ENCODE assay signal across 8 cellular contexts in the genomic region with DNA sequence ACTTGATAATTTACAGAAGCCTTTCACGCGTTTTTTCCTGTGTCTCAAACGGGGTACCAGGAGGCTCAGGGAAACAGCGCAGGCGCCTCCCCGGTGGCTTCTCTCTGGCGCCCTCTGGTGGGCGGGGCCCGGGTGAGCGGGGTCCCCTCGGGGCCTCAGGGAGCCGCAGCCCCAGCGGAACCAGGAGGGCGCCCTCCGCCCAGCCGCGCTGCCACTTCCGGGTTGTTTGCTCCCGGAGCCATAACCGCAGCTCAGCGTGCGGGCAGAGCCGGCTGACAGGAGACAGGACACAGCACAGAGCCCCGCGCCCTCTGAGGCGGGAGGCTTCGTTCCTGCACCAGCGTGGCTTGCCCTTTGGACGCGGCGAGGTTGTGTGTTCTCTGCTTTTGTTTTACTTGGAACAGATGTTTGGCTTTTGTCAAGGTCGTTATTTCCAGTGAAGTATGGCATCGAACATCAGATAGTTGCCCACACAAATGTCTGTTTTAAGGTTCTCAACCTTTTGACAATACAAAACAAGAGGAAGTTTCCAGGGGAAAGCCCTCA. TPM values are rescaled to one million over a fixed set of nuclear protein-coding genes. Genes with fewer than 3 reads are reported as not detected.
DNase-seq lines count a peak whose midpoint lies in the region; ATAC-seq and TF ChIP-seq lines count a peak whose summit lies in the region.

No MANE protein-coding gene starts in this region.

- DNase-seq in HuH-7 (ENCODE audit: low spot score) (peak; percentile 98), SKM-1 (lab: John Stamatoyannopoulos, UW; ENCODE audit: unreplicated experiment) (peak; percentile 58), heart right ventricle (peak; percentile 64 to 87), sigmoid colon (peak; percentile 82), islet precursor cell (no peak)
- DNase-seq in activated naive CD4-positive, alpha-beta T cell treated with anti-CD3 and anti-CD28 coated beads, Interleukin-2, amount 50 U/mL, for 72 hours (ENCODE audit: low spot score in 2 of 2), result peak; percentile 91 to 98

- no peaks in the 10 kb centered on the region for H3K79me2 ChIP-seq in DOHH2 (ENCODE audit: control insufficient read depth, low read length)

- no peaks in the 10 kb centered on the region for H3K9me3 ChIP-seq in DOHH2 (ENCODE audit: control insufficient read depth, insufficient read depth, low read length)
- H3K9me3 ChIP-seq in heart right ventricle, result peaks cover 0 to 29% (median 17%) of the 10 kb centered on the region in 11 donors
- peaks cover 0 to 4% (median 3%) of the 10 kb centered on the region in 4 donors for H3K9me3 ChIP-seq in sigmoid colon

- TF ChIP-seq POLR2A in sigmoid colon (IDR thresholded peaks at IDR 0.05), result peak in 1 of 2 donors; percentile 8

- H3K36me3 Mint-ChIP-seq in activated naive CD4-positive, alpha-beta T cell treated with anti-CD3 and anti-CD28 coated beads, Interleukin-2, amount 50 U/mL, for 72 hours, result peaks cover 6 to 12% of the 10 kb centered on the region in 2 donors

- H3K36me3 ChIP-seq in DOHH2 (ENCODE audit: control insufficient read depth, low read length) (no peaks in the 10 kb centered on the region), heart right ventricle (no peaks in the 10 kb centered on the region), sigmoid colon (no peaks in the 10 kb centered on the region)

- H3K27ac ChIP-seq in DOHH2 (ENCODE audit: low read depth, low read length) (no peak overlapping the region), heart right ventricle (no peak overlapping the region), sigmoid colon (peak overlapping the region in 3 of 4 donors; percentile 55 to 65 (median 58))

- H3K9me2 ChIP-seq in DOHH2 (replicated peaks; ENCODE audit: control insufficient read depth, low read length), result no peaks in the 10 kb centered on the region

- H3K4me2 ChIP-seq in DOHH2 (ENCODE audit: low read length), result peak overlapping the region; percentile 86

- no peak for TF ChIP-seq EP300 in sigmoid colon (IDR thresholded peaks at IDR 0.05)

- peaks cover 13% of the 10 kb centered on the region for H3K4me1 ChIP-seq in DOHH2 (ENCODE audit: control insufficient read depth, low read length)
- peaks cover 0 to 11% (median 7%) of the 10 kb centered on the region in 9 donors for H3K4me1 ChIP-seq in heart right ventricle
- peaks cover 0 to 13% (median 0%) of the 10 kb centered on the region in 4 donors for H3K4me1 ChIP-seq in sigmoid colon

- TF ChIP-seq CTCF in DOHH2 (IDR thresholded peaks at IDR 0.05; ENCODE audit: low read depth, low read length, poor library complexity, severe bottlenecking) (peak; percentile 93), heart right ventricle (IDR thresholded peaks at IDR 0.05) (peak; percentile 75 to 96 (median 89)), sigmoid colon (IDR thresholded peaks at IDR 0.05) (peak; percentile 25 to 90 (median 58))

- H3K9me3 Mint-ChIP-seq in activated naive CD4-positive, alpha-beta T cell treated with anti-CD3 and anti-CD28 coated beads, Interleukin-2, amount 50 U/mL, for 72 hours, result peaks cover 9 to 12% of the 10 kb centered on the region in 2 donors

- H3K4me3 ChIP-seq in DOHH2 (ENCODE audit: low read length) (peak overlapping the region; percentile 77), heart right ventricle (peak overlapping the region in 8 of 10 donors; percentile 21 to 57 (median 50)), sigmoid colon (peak overlapping the region; percentile 19 to 48 (median 40))

- H3K27ac Mint-ChIP-seq in activated naive CD4-positive, alpha-beta T cell treated with anti-CD3 and anti-CD28 coated beads, Interleukin-2, amount 50 U/mL, for 72 hours, result peak overlapping the region in 1 of 2 donors; percentile 36

- H4K20me1 ChIP-seq in DOHH2 (ENCODE audit: control insufficient read depth, insufficient read depth, low read depth, low read length), result no peaks in the 10 kb centered on the region

- H3F3A ChIP-seq in DOHH2 (ENCODE audit: control insufficient read depth, insufficient read depth), result no peaks in the 10 kb centered on the region

- intact Hi-C loops in heart right ventricle (cut with DNase I) (loop anchor here in 7 of 10 donors (5.0 to 10.0 kb wide), 3 partner anchors 185 to 195 kb away; a partner anchor contains a TSS), sigmoid colon (cut with DNase I) (loop anchor here (1.0 kb wide), 1 partner anchor 191 kb away; no protein-coding TSS in a partner anchor)

- ATAC-seq in GM21381 (IDR thresholded peaks at IDR 0.05; ENCODE audit: unreplicated experiment) (peak; percentile 99), heart right ventricle (peak; percentile 88 to 99 (median 96))
- ATAC-seq in activated naive CD4-positive, alpha-beta T cell treated with anti-CD3 and anti-CD28 coated beads, Interleukin-2, amount 50 U/mL, for 72 hours, result peak; percentile 99 to 100

- WGBS in heart right ventricle, 2 donors, result 4 to 7% methylated on average over 30 to 33 of the region's 33 CpGs
- 1 to 2% methylated on average over 33 of the region's 33 CpGs for WGBS in sigmoid colon, 2 donors

- H3K27me3 ChIP-seq in DOHH2 (ENCODE audit: control insufficient read depth, low read length) (peaks cover 3% of the 10 kb centered on the region; the same call in 1 of the 2 replicates), heart right ventricle (peaks cover 0 to 24% (median 0%) of the 10 kb centered on the region in 7 donors), sigmoid colon (no peaks in the 10 kb centered on the region)

RNA-seq across cellular contexts. Expression of a gene that starts 6.9 kb away (rescaled TPM):
- total RNA-seq in activated naive CD4-positive, alpha-beta T cell treated with anti-CD3 and anti-CD28 coated beads, Interleukin-2, amount 50 U/mL, for 72 hours, result under 1 TPM; 0.32 to 0.99 TPM
- 1 to 10 TPM in 5 of 10 donors, under 1 TPM in 3, not detected in 2; 0.47 to 2.0 (median 1.2) TPM for total RNA-seq in heart right ventricle
- under 1 TPM; 0.49 to 0.80 TPM for polyA plus RNA-seq in heart right ventricle
- total RNA-seq in sigmoid colon, result 1 to 10 TPM; 1.2 to 7.2 (median 4.5) TPM
- under 1 TPM in 1 of 3 donors, not detected in 2; 0.66 TPM for polyA plus RNA-seq in sigmoid colon

RNA-seq across cellular contexts. Expression of a gene that starts 45.1 kb away (rescaled TPM):
- under 1 TPM in 1 of 2 donors, not detected in 1; 0.14 TPM for total RNA-seq in activated naive CD4-positive, alpha-beta T cell treated with anti-CD3 and anti-CD28 coated beads, Interleukin-2, amount 50 U/mL, for 72 hours
- total RNA-seq in heart right ventricle, result 1 to 10 TPM in 1 of 10 donors, under 1 TPM in 5, not detected in 4; 0.16 to 1.9 (median 0.35) TPM
- under 1 TPM in 1 of 2 donors, not detected in 1; 0.44 TPM for polyA plus RNA-seq in heart right ventricle
- 1 to 10 TPM in 1 of 4 donors, not detected in 3; 6.1 TPM for total RNA-seq in sigmoid colon
- 1 to 10 TPM in 1 of 3 donors, under 1 TPM in 1, not detected in 1; 0.15 to 1.2 TPM for polyA plus RNA-seq in sigmoid colon

Comparison
In these comparisons a context has a peak if more than half of its experiments do, and no peak if none do; other contexts are left out.
1. H3K27ac ChIP-seq: peak in sigmoid colon (3 of 4); none in DOHH2 (single experiment) and heart right ventricle (0 of 10).
2. Peak in every context shown above with its lines, with median percentiles within 50 percentile points of each other: H3K4me3 ChIP-seq, CTCF ChIP-seq and ATAC-seq.